Comparison of ENCODE assay signal across 16 cellular contexts in genomic region chr3:127961963-127962362, GRCh38. TPM values are rescaled to one million over a fixed set of nuclear protein-coding genes. Genes with fewer than 3 reads are reported as not detected.
A peak's percentile ranks its signal among the peaks of the same experiment; 100 is the strongest.
DNase-seq lines count a peak whose midpoint lies in the region; FAIRE-seq and TF ChIP-seq lines count a peak whose summit lies in the region.
"Had no signal": no experiment of that assay in that cellular context is flagged by ENCODE, and none has a peak within 500 bp of the region (broad histone marks: within the 10 kb centered on the region; RNA-seq: fewer than 3 reads in every experiment).

No MANE protein-coding gene starts in this region.

- no peak overlapping the region for H3K4me2 ChIP-seq in astrocyte (ENCODE audit: low read length)
- H3K4me2 ChIP-seq: KMS-11 had no signal

- DNase-seq in Daoy (ENCODE audit: low read depth) (peak; percentile 81), HPDE6-E6E7 (ENCODE audit: extremely low spot score) (peak; percentile 91), astrocyte (ENCODE audit: low read depth) (peak; percentile 36), kidney tubule cell (ENCODE audit: low spot score) (peak; percentile 89), epidermal melanocyte (ENCODE audit: insufficient read length, low spot score) (no peak), esophagus muscularis mucosa (ENCODE audit: extremely low spot score) (no peak), 8988T (no peak)
- no peak for DNase-seq in stimulated activated naive CD4-positive, alpha-beta T cell treated with Interleukin-2 at 50 U/mL for 16 hours (lab: John Stamatoyannopoulos, UW)
- DNase-seq: activated CD4-positive, alpha-beta memory T cell treated with anti-CD3 and anti-CD28 coated beads, Interleukin-2, amount 10 ng/mL, durations not matched to agents 7 days and 5 days; effector memory CD8-positive, alpha-beta T cell; NCI-H446 treated with DMSO at 0.1 percent for 48 hours; stimulated activated CD8-positive, alpha-beta memory T cell treated with anti-CD3 and anti-CD28 coated beads, Interleukin-4, amount 100 ng/mL, for 48 hours had no signal

- H4K20me1 ChIP-seq in astrocyte (ENCODE audit: insufficient read depth, low read length), result no peaks in the 10 kb centered on the region

- peaks cover 4% of the 10 kb centered on the region for H3K9me3 Mint-ChIP-seq in astrocyte (ENCODE audit: unreplicated experiment)
- H3K9me3 Mint-ChIP-seq: activated CD4-positive, alpha-beta memory T cell treated with anti-CD3 and anti-CD28 coated beads, Interleukin-2, amount 10 ng/mL, durations not matched to agents 7 days and 5 days; activated naive CD4-positive, alpha-beta T cell treated with anti-CD3 and anti-CD28 coated beads, Interleukin-2, amount 50 U/mL, for 72 hours; effector memory CD8-positive, alpha-beta T cell; nephron had no signal

- H3K36me3 Mint-ChIP-seq in astrocyte (ENCODE audit: low read depth, unreplicated experiment), result peaks cover 4% of the 10 kb centered on the region
- H3K36me3 Mint-ChIP-seq: activated naive CD4-positive, alpha-beta T cell treated with anti-CD3 and anti-CD28 coated beads, Interleukin-2, amount 50 U/mL, for 72 hours had no signal

- no peak overlapping the region for H3K27ac ChIP-seq in astrocyte (ENCODE audit: low read depth, low read length)
- H3K27ac ChIP-seq in esophagus muscularis mucosa (replicated peaks in 1 of 4), result no peak overlapping the region
- H3K27ac ChIP-seq: KMS-11 had no signal

- peak overlapping the region; percentile 11 for H3K27ac Mint-ChIP-seq in astrocyte (ENCODE audit: unreplicated experiment)
- H3K27ac Mint-ChIP-seq: activated CD4-positive, alpha-beta memory T cell treated with anti-CD3 and anti-CD28 coated beads, Interleukin-2, amount 10 ng/mL, durations not matched to agents 7 days and 5 days; activated naive CD4-positive, alpha-beta T cell treated with anti-CD3 and anti-CD28 coated beads, Interleukin-2, amount 50 U/mL, for 72 hours; effector memory CD8-positive, alpha-beta T cell; nephron had no signal

- H3K27me3 ChIP-seq in astrocyte (ENCODE audit: insufficient read depth, low read length), result peaks cover 2% of the 10 kb centered on the region
- no peaks in the 10 kb centered on the region for H3K27me3 ChIP-seq in esophagus muscularis mucosa

- H3K36me3 ChIP-seq in astrocyte (ENCODE audit: insufficient read depth, low read length) (no peaks in the 10 kb centered on the region), esophagus muscularis mucosa (no peaks in the 10 kb centered on the region)

- no peak overlapping the region for H2AFZ ChIP-seq in astrocyte (ENCODE audit: low read depth, low read length)

- intact Hi-C loops in esophagus muscularis mucosa (cut with DNase I), result no loop called here

- H3K27me3 Mint-ChIP-seq in astrocyte (ENCODE audit: low read depth, unreplicated experiment), result peaks cover 2% of the 10 kb centered on the region

- H3K4me1 Mint-ChIP-seq in astrocyte (ENCODE audit: low read depth, unreplicated experiment), result peaks cover 25% of the 10 kb centered on the region
- H3K4me1 Mint-ChIP-seq: activated CD4-positive, alpha-beta memory T cell treated with anti-CD3 and anti-CD28 coated beads, Interleukin-2, amount 10 ng/mL, durations not matched to agents 7 days and 5 days had no signal

- no peak for FAIRE-seq in astrocyte (lab: Jason Lieb, UNC)

- no peak overlapping the region for H3K9ac ChIP-seq in astrocyte (ENCODE audit: low read length)
- H3K9ac ChIP-seq: KMS-11 had no signal

- H3K4me3 ChIP-seq in astrocyte (ENCODE audit: insufficient read depth, low read depth, low read length) (no peak overlapping the region), esophagus muscularis mucosa (no peak overlapping the region)

- no peak for TF ChIP-seq POLR2A in esophagus muscularis mucosa (IDR thresholded peaks at IDR 0.05; ENCODE audit: low read depth)

- H3K79me2 ChIP-seq in astrocyte (ENCODE audit: insufficient read depth, low read length), result no peaks in the 10 kb centered on the region

- TF ChIP-seq CTCF in astrocyte (IDR thresholded peaks at IDR 0.05; ENCODE audit: insufficient read depth, low read depth, low read length) (no peak), esophagus muscularis mucosa (IDR thresholded peaks at IDR 0.05) (no peak)

- TF ChIP-seq EP300 in esophagus muscularis mucosa (IDR thresholded peaks at IDR 0.05), result no peak

- 93% methylated on average over 4 of the region's 4 CpGs for WGBS in esophagus muscularis mucosa

- no peaks in the 10 kb centered on the region for H3K9me3 ChIP-seq in astrocyte (ENCODE audit: insufficient read depth, low read depth, low read length)
- H3K9me3 ChIP-seq in esophagus muscularis mucosa, result no peaks in the 10 kb centered on the region

- no peak overlapping the region for H3K4me3 Mint-ChIP-seq in astrocyte (ENCODE audit: unreplicated experiment)
- H3K4me3 Mint-ChIP-seq: activated CD4-positive, alpha-beta memory T cell treated with anti-CD3 and anti-CD28 coated beads, Interleukin-2, amount 10 ng/mL, durations not matched to agents 7 days and 5 days; effector memory CD8-positive, alpha-beta T cell; nephron had no signal

- H3K4me1 ChIP-seq in astrocyte (ENCODE audit: insufficient read depth, low read length) (no peaks in the 10 kb centered on the region), esophagus muscularis mucosa (peaks cover 0 to 23% (median under 1%) of the 10 kb centered on the region in 4 donors)

RNA-seq across cellular contexts. Expression of gene KBTBD12, which starts 46.9 kb away (rescaled TPM):
- total RNA-seq in Daoy (2014; rRNA removed; shearing (Covaris generic)), result not detected in 2 replicates
- total RNA-seq in astrocyte (not detected in 2 replicates), esophagus muscularis mucosa (1 to 10 TPM; 3.8 to 6.0 (median 4.7) TPM)
- total RNA-seq: activated CD4-positive, alpha-beta memory T cell treated with anti-CD3 and anti-CD28 coated beads, Interleukin-2, amount 10 ng/mL, durations not matched to agents 7 days and 5 days; activated naive CD4-positive, alpha-beta T cell treated with anti-CD3 and anti-CD28 coated beads, Interleukin-2, amount 50 U/mL, for 72 hours; T-helper 1 cell treated with Interleukin-12 subunit alpha and Interleukin-12 subunit beta and Interleukin-4 antibody, amounts not matched to agents 30 ng/mL and 1 ng/mL, for 36 hours had no signal

Comparison
In these comparisons a context has a peak if more than half of its experiments do, and no peak if none do; other contexts are left out.
1. DNase-seq: peak in Daoy (single experiment), HPDE6-E6E7 (single experiment), astrocyte (single experiment) and kidney tubule cell (single experiment); none in epidermal melanocyte (single experiment), stimulated activated naive CD4-positive, alpha-beta T cell treated with Interleukin-2 at 50 U/mL for 16 hours (single experiment), esophagus muscularis mucosa (single experiment) and 8988T (single experiment).